In the genomic region with DNA sequence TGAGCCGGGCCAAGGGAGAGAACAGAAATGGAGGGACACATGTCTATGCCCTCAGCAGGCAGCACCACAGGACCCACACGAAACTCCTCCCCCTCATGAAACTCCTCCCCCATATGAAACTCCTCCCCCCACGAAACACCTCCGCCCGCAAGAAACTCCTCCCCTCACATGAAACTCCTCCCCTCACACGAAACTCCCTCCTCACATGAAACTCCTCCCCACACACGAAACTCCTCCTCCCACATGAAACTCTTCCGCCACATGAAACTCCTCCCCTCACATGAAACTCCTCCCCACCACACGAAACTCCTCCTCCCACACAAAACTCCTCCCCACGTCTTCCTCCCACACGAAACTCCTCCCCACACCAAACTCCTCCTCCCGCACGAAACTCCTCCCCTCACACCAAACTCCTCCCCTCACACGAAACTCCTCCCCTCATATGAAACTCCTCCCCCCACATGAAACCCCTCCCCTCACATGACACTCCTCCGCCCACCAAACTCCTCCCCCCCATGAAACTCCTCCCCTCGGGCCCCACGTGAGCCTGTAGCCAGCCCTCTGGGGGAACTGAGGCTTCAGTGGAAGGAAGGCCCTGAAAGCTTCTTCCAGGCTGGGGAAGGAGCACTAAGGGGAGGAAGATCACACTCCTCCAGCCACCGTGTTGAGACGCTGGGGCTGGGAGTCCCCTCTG, we compare ENCODE assay signal across 1 cellular context.
A peak's percentile ranks its signal among the peaks of the same experiment; 100 is the strongest.
TF ChIP-seq lines count a peak whose summit lies in the region.

No MANE protein-coding gene starts in this region.

TF ChIP-seq in HEK293, 187 proteins besides CTCF, POLR2A, EP300 and RAD21 (continued from another document):
- TF ChIP-seq ZNF398 (tag by site-specific recombination; IDR thresholded peaks at IDR 0.05), result no peak
- TF ChIP-seq, protein P1, sequence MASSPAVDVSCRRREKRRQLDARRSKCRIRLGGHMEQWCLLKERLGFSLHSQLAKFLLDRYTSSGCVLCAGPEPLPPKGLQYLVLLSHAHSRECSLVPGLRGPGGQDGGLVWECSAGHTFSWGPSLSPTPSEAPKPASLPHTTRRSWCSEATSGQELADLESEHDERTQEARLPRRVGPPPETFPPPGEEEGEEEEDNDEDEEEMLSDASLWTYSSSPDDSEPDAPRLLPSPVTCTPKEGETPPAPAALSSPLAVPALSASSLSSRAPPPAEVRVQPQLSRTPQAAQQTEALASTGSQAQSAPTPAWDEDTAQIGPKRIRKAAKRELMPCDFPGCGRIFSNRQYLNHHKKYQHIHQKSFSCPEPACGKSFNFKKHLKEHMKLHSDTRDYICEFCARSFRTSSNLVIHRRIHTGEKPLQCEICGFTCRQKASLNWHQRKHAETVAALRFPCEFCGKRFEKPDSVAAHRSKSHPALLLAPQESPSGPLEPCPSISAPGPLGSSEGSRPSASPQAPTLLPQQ (tag by site-specific recombination; IDR thresholded peaks at IDR 0.05), result no peak
- 0 out of 2 replicates have a peak, but pooled peaks have one; percentile 24 for TF ChIP-seq KLF8 (tag by site-specific recombination; IDR thresholded peaks at IDR 0.05)
- no peak for TF ChIP-seq GLI2 (tag by site-specific recombination; IDR thresholded peaks at IDR 0.05; ENCODE audit: borderline replicate concordance, low read depth)
- TF ChIP-seq EGR2 (tag by site-specific recombination; IDR thresholded peaks at IDR 0.05; ENCODE audit: low read depth), result peak; percentile 95
- TF ChIP-seq SP3 (tag by site-specific recombination; IDR thresholded peaks at IDR 0.05), result peak; percentile 92
- TF ChIP-seq ZNF391 (tag by site-specific recombination; IDR thresholded peaks at IDR 0.05; ENCODE audit: borderline replicate concordance, low read depth), result no peak
- TF ChIP-seq, protein P2, sequence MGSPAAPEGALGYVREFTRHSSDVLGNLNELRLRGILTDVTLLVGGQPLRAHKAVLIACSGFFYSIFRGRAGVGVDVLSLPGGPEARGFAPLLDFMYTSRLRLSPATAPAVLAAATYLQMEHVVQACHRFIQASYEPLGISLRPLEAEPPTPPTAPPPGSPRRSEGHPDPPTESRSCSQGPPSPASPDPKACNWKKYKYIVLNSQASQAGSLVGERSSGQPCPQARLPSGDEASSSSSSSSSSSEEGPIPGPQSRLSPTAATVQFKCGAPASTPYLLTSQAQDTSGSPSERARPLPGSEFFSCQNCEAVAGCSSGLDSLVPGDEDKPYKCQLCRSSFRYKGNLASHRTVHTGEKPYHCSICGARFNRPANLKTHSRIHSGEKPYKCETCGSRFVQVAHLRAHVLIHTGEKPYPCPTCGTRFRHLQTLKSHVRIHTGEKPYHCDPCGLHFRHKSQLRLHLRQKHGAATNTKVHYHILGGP (tag by site-specific recombination; IDR thresholded peaks at IDR 0.05), result no peak
- TF ChIP-seq ZNF423 (tag by site-specific recombination; IDR thresholded peaks at IDR 0.05), result no peak
- no peak for TF ChIP-seq ZNF843 (tag by site-specific recombination; IDR thresholded peaks at IDR 0.05)
- no peak for TF ChIP-seq ZNF169 (tag by site-specific recombination; IDR thresholded peaks at IDR 0.05)
- TF ChIP-seq ZFP41 (tag by site-specific recombination; IDR thresholded peaks at IDR 0.05; ENCODE audit: borderline replicate concordance), result no peak
- TF ChIP-seq ZNF561 (tag by site-specific recombination; IDR thresholded peaks at IDR 0.05; ENCODE audit: borderline replicate concordance), result no peak
- no peak for TF ChIP-seq ZNF645 (tag by site-specific recombination; IDR thresholded peaks at IDR 0.05)
- no peak for TF ChIP-seq ZNF184 (tag by site-specific recombination; IDR thresholded peaks at IDR 0.05)
- peak; percentile 99 for TF ChIP-seq ZNF701 (tag by site-specific recombination; IDR thresholded peaks at IDR 0.05)
- TF ChIP-seq, protein P3, sequence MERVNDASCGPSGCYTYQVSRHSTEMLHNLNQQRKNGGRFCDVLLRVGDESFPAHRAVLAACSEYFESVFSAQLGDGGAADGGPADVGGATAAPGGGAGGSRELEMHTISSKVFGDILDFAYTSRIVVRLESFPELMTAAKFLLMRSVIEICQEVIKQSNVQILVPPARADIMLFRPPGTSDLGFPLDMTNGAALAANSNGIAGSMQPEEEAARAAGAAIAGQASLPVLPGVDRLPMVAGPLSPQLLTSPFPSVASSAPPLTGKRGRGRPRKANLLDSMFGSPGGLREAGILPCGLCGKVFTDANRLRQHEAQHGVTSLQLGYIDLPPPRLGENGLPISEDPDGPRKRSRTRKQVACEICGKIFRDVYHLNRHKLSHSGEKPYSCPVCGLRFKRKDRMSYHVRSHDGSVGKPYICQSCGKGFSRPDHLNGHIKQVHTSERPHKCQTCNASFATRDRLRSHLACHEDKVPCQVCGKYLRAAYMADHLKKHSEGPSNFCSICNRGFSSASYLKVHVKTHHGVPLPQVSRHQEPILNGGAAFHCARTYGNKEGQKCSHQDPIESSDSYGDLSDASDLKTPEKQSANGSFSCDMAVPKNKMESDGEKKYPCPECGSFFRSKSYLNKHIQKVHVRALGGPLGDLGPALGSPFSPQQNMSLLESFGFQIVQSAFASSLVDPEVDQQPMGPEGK (tag by site-specific recombination; IDR thresholded peaks at IDR 0.05), result peak; percentile 56
- peak; percentile 85 for TF ChIP-seq ZFHX2 (tag by site-specific recombination; conservative IDR thresholded peaks at IDR 0.05)
- TF ChIP-seq ZIC2 (tag by site-specific recombination; IDR thresholded peaks at IDR 0.05), result no peak
- no peak for TF ChIP-seq KLF9 (tag by site-specific recombination; IDR thresholded peaks at IDR 0.05; ENCODE audit: low read depth)
- no peak for TF ChIP-seq ZNF362 (tag by site-specific recombination; IDR thresholded peaks at IDR 0.05)
- TF ChIP-seq ZNF776 (tag by site-specific recombination; IDR thresholded peaks at IDR 0.05; ENCODE audit: borderline replicate concordance), result no peak
- no peak for TF ChIP-seq YY1 (tag by site-specific recombination; IDR thresholded peaks at IDR 0.05)
- no peak for TF ChIP-seq ZNF2 (tag by site-specific recombination; IDR thresholded peaks at IDR 0.05)
